18 cellular contexts compared by ENCODE assay signal in genomic region chr9:134230092-134230941, GRCh38.
DNase-seq lines count a peak whose midpoint lies in the region; ATAC-seq and TF ChIP-seq lines count a peak whose summit lies in the region.
"Had no signal": no experiment of that assay in that cellular context is flagged by ENCODE, and none has a peak within 500 bp of the region (broad histone marks: within the 10 kb centered on the region; RNA-seq: fewer than 3 reads in every experiment).

No MANE protein-coding gene starts in this region.

- H3K27ac ChIP-seq in heart right ventricle = no peak overlapping the region
- peak overlapping the region; percentile 62; the same call in 1 of the 2 replicates for H3K27ac ChIP-seq in RWPE1
- H3K27ac ChIP-seq in mesenchymal stem cell (ENCODE audit: low read length, poor library complexity, severe bottlenecking) = no peak overlapping the region
- peak overlapping the region; percentile 63 to 69 for H3K27ac ChIP-seq in uterus

- POLR2A ChIA-PET in RWPE1 (lab: Yijun Ruan, JAX; ENCODE audit: low non-redundant PET) = no interaction called here

- no peak overlapping the region for H2AFZ ChIP-seq in mesenchymal stem cell (ENCODE audit: low read depth, low read length)

- H3K4ac ChIP-seq in mesenchymal stem cell (ENCODE audit: low read depth in 1 of 2, low read length in 2 of 2) = peak overlapping the region; percentile 5 to 10

- H2BK12ac ChIP-seq in mesenchymal stem cell (ENCODE audit: low read length in 2 of 2) = peak overlapping the region; percentile 29 to 66

- H2AK5ac ChIP-seq in mesenchymal stem cell (ENCODE audit: low read length, severe bottlenecking) = no peak overlapping the region

- peak; percentile 6 for ATAC-seq in Right ventricle myocardium superior (ENCODE audit: poor library complexity)
- no peak for ATAC-seq in heart right ventricle
- no peak for ATAC-seq in HG03457 (IDR thresholded peaks at IDR 0.05; ENCODE audit: unreplicated experiment)
- ATAC-seq: body of pancreas, SK-N-SH treated with all-trans-retinoic acid at 6 μM for 48 hours had no signal

- H3K27me3 ChIP-seq in heart right ventricle (peaks cover 0 to 11% (median 0%) of the 10 kb centered on the region in 7 donors), mesenchymal stem cell (ENCODE audit: control insufficient read depth in 1 of 2, insufficient read depth in 1 of 2, low read length in 2 of 2) (peaks cover 57 to 82% of the 10 kb centered on the region in 2 experiments), uterus (no peaks in the 10 kb centered on the region)
- H3K27me3 ChIP-seq: body of pancreas had no signal

- H3K4me3 ChIP-seq in heart right ventricle = no peak overlapping the region
- H3K4me3 ChIP-seq in mesenchymal stem cell (ENCODE audit: insufficient read depth in 1 of 2, low read depth in 1 of 2, low read length in 2 of 2) = no peak overlapping the region
- H3K4me3 ChIP-seq in uterus = no peak overlapping the region
- H3K4me3 ChIP-seq: body of pancreas, skin epidermis had no signal

- H3K36me3 ChIP-seq in heart right ventricle (no peaks in the 10 kb centered on the region), mesenchymal stem cell (ENCODE audit: control insufficient read depth in 1 of 2, insufficient read depth in 2 of 2, low read depth in 1 of 2, low read length in 2 of 2) (no peaks in the 10 kb centered on the region), uterus (no peaks in the 10 kb centered on the region)

- H3K14ac ChIP-seq in mesenchymal stem cell (ENCODE audit: low read length in 2 of 2) = peak overlapping the region in 1 of 2 experiments; percentile 76

- H4K91ac ChIP-seq in mesenchymal stem cell (ENCODE audit: low read length) = peak overlapping the region; percentile 87

- no peaks in the 10 kb centered on the region for H3K9me3 ChIP-seq in heart right ventricle
- H3K9me3 ChIP-seq in mesenchymal stem cell (ENCODE audit: control insufficient read depth, low read length) = no peaks in the 10 kb centered on the region
- H3K9me3 ChIP-seq in uterus = no peaks in the 10 kb centered on the region
- H3K9me3 ChIP-seq: body of pancreas had no signal

- CTCF ChIA-PET in RWPE1 (lab: Yijun Ruan, JAX) = interaction anchor here (0.7 kb wide), 1 partner anchor 173 kb away, joined by 3 read pairs; no protein-coding TSS in a partner anchor

- TF ChIP-seq CTCF in heart right ventricle (IDR thresholded peaks at IDR 0.05) (no peak), RWPE1 (conservative IDR thresholded peaks at IDR 0.05; ENCODE audit: low read depth) (no peak), uterus (IDR thresholded peaks at IDR 0.05) (no peak)

- H2BK15ac ChIP-seq in mesenchymal stem cell (ENCODE audit: low read depth, poor library complexity, severe bottlenecking) = peak overlapping the region; percentile 3

- DNase-seq in Right ventricle myocardium superior (no peak), heart right ventricle (no peak), RWPE1 (ENCODE audit: low spot score) (no peak), mesenchymal stem cell (no peak), uterus (no peak), AG20443 (ENCODE audit: low spot score) (no peak)
- DNase-seq in activated naive CD4-positive, alpha-beta T cell treated with Interleukin-2 at 50 U/mL for 16 hours = no peak
- DNase-seq: activated CD4-positive, alpha-beta T cell treated with anti-CD3 and anti-CD28 coated beads for 1 hour; body of pancreas; cortex of kidney; foreskin fibroblast; NCI-H1048; NCI-H2171 treated with DMSO at 0.1 percent for 48 hours; NCI-H774; stimulated activated CD4-positive, alpha-beta T cell treated with anti-CD3 and anti-CD28 coated beads, Interleukin-4, amount 100 ng/mL, for 1 hour had no signal

- TF ChIP-seq POLR2A in uterus (IDR thresholded peaks at IDR 0.05) = no peak

- H3K23ac ChIP-seq in mesenchymal stem cell (ENCODE audit: low read length in 2 of 2) = no peak overlapping the region

- no peak overlapping the region for H3K4me2 ChIP-seq in mesenchymal stem cell (ENCODE audit: low read length, poor library complexity, severe bottlenecking)

- peak overlapping the region; percentile 8 for H2BK120ac ChIP-seq in mesenchymal stem cell (ENCODE audit: low read depth, low read length)

- intact Hi-C loops in Right ventricle myocardium superior (cut with DNase I) = no loop called here
- intact Hi-C loops in heart right ventricle (cut with DNase I) = no loop called here
- intact Hi-C loops in uterus (cut with DNase I; ENCODE audit: low total_unique reads) = no loop called here

- WGBS in heart right ventricle, 2 donors = 83 to 87% methylated on average over 28 of the region's 28 CpGs
- 87% methylated on average over 28 of the region's 28 CpGs for WGBS in mesenchymal stem cell

- H3K18ac ChIP-seq in mesenchymal stem cell (ENCODE audit: low read depth in 1 of 2, low read length in 2 of 2) = peak overlapping the region in 1 of 2 experiments; percentile 58

- no peak overlapping the region for H2BK5ac ChIP-seq in mesenchymal stem cell (ENCODE audit: low read depth, low read length, poor library complexity, severe bottlenecking)

- H3K9ac ChIP-seq in mesenchymal stem cell (ENCODE audit: low read length) = no peak overlapping the region

- peaks cover 3 to 20% (median 12%) of the 10 kb centered on the region in 9 donors for H3K4me1 ChIP-seq in heart right ventricle
- H3K4me1 ChIP-seq in mesenchymal stem cell (ENCODE audit: control insufficient read depth, insufficient read depth, low read depth, low read length) = peaks cover 18% of the 10 kb centered on the region
- H3K4me1 ChIP-seq in uterus = peaks cover 0 to 11% of the 10 kb centered on the region in 2 donors

- no peaks in the 10 kb centered on the region for H3K79me1 ChIP-seq in mesenchymal stem cell (replicated peaks; ENCODE audit: low read length, poor library complexity, severe bottlenecking)

- peak overlapping the region; percentile 27 for H4K8ac ChIP-seq in mesenchymal stem cell (ENCODE audit: low read length)

Comparison
In these comparisons a context has a peak if more than half of its experiments do, and no peak if none do; other contexts are left out.
1. H3K27ac ChIP-seq: peak in RWPE1 (single experiment) and uterus (2 of 2); none in heart right ventricle (0 of 10) and mesenchymal stem cell (single experiment).